1 cellular context compared by ENCODE assay signal in genomic region chr19:54231077-54231931, GRCh38.
TF ChIP-seq lines count a peak whose summit lies in the region.

No MANE protein-coding gene starts in this region.

TF ChIP-seq in HepG2, 621 proteins besides CTCF, POLR2A, EP300 and RAD21 (continued from another document and continues in another):
- TF ChIP-seq ATF2 (CRISPR knock-in tag; IDR thresholded peaks at IDR 0.05) (peak; percentile 60; the same call in 1 of the 2 replicates), ZBED4 (CRISPR knock-in tag; IDR thresholded peaks at IDR 0.05; ENCODE audit: borderline replicate concordance) (peak; percentile 82), ZNF687 (CRISPR knock-in tag; IDR thresholded peaks at IDR 0.05) (peak; percentile 73), TCF7L2 (IDR thresholded peaks at IDR 0.05; ENCODE audit: low read depth, low read length) (no peak), RXRB (CRISPR knock-in tag; IDR thresholded peaks at IDR 0.05; ENCODE audit: borderline replicate concordance) (peak; percentile 56; the same call in 1 of the 2 replicates), ZNF530 (CRISPR knock-in tag; IDR thresholded peaks at IDR 0.05; ENCODE audit: low read depth) (no peak), SP1 (IDR thresholded peaks at IDR 0.05) (no peak), SP1 (CRISPR knock-in tag; IDR thresholded peaks at IDR 0.05) (no peak), TFAP4 (IDR thresholded peaks at IDR 0.05; ENCODE audit: borderline replicate concordance, low read depth) (peak; percentile 77; the same call in 1 of the 2 replicates), THAP9 (CRISPR knock-in tag; IDR thresholded peaks at IDR 0.05; ENCODE audit: borderline replicate concordance) (no peak), REPIN1 (CRISPR knock-in tag; IDR thresholded peaks at IDR 0.05; ENCODE audit: borderline replicate concordance, low read depth) (peak; percentile 64; the same call in 1 of the 2 replicates), SKIL (CRISPR knock-in tag; IDR thresholded peaks at IDR 0.05; ENCODE audit: borderline replicate concordance) (no peak), ZNF430 (CRISPR knock-in tag; IDR thresholded peaks at IDR 0.05) (0 out of 2 replicates have a peak, but pooled peaks have one; percentile 29), TRIM24 (CRISPR knock-in tag; IDR thresholded peaks at IDR 0.05) (no peak), MEF2D (CRISPR knock-in tag; IDR thresholded peaks at IDR 0.05) (peak; percentile 46; the same call in 1 of the 2 replicates), FOXA3 (CRISPR knock-in tag; IDR thresholded peaks at IDR 0.05) (peak; percentile 40), ZNF333 (CRISPR knock-in tag; IDR thresholded peaks at IDR 0.05; ENCODE audit: borderline replicate concordance) (0 out of 2 replicates have a peak, but pooled peaks have one; percentile 41), HOXA3 (CRISPR knock-in tag; IDR thresholded peaks at IDR 0.05) (0 out of 2 replicates have a peak, but pooled peaks have one; percentile 27), TMF1 (CRISPR knock-in tag; IDR thresholded peaks at IDR 0.05; ENCODE audit: low read depth) (no peak), XRCC5 (optimal IDR thresholded peaks at IDR 0.05; ENCODE audit: low read length) (peak; percentile 93), ZSCAN25 (CRISPR knock-in tag; IDR thresholded peaks at IDR 0.05) (peak; percentile 43; the same call in 1 of the 2 replicates), ZNF367 (CRISPR knock-in tag; IDR thresholded peaks at IDR 0.05; ENCODE audit: borderline replicate concordance) (no peak), SOX5 (CRISPR knock-in tag; IDR thresholded peaks at IDR 0.05; ENCODE audit: borderline replicate concordance) (peak; percentile 34; the same call in 1 of the 2 replicates), ZNF142 (CRISPR knock-in tag; IDR thresholded peaks at IDR 0.05) (no peak), ZNF780A (CRISPR knock-in tag; IDR thresholded peaks at IDR 0.05) (peak; percentile 57; the same call in 1 of the 2 replicates), IKZF5 (CRISPR knock-in tag; IDR thresholded peaks at IDR 0.05) (peak; percentile 63; the same call in 1 of the 2 replicates), HNF1B (CRISPR knock-in tag; IDR thresholded peaks at IDR 0.05) (peak; percentile 52; the same call in 1 of the 2 replicates), KLF16 (CRISPR knock-in tag; IDR thresholded peaks at IDR 0.05) (peak in 1 of 2 experiments; percentile 50; a peak in 1 of 4 replicates), TBP (CRISPR knock-in tag; IDR thresholded peaks at IDR 0.05) (no peak)
